Comparison of ENCODE assay signal across 19 cellular contexts in the genomic region with DNA sequence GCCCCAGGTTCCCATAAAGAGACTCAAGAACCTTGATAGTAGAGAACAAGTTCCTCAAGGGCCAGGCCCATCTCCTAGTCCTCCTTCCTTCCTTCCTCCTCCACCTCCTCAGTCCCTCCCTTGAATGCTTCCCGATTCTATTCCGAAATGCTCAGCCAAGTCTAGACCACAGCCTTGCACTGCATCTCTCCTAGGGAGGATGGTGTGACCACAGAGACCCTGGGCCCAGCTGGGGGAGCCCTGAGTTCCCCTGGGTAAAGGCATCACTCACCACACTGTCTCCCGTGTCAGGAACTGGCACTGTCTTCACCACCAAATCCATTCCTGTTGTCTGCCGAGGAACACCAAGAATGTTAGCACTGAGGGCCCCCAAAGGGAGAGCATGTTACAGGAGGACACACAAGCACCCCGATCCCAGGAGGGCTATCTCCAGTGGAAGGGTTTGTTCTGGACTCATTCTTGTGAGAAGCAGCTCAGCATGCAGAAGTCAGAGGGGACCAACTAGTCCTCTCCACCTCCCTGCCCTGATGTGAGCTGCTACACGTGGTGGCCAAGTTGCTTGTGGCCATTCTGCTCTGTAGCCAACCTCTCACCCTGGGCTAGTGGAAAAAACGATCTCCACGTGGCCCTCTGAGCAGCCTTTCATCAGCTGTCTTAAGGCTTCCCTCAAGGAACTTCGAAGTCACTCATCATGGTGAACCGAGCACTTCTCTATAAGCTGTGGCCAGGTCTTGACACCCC. TPM values are rescaled to one million over a fixed set of nuclear protein-coding genes. Genes with fewer than 3 reads are reported as not detected.
"Had no signal": no experiment of that assay in that cellular context is flagged by ENCODE, and none has a peak within 500 bp of the region (broad histone marks: within the 10 kb centered on the region; RNA-seq: fewer than 3 reads in every experiment).

No MANE protein-coding gene starts in this region.

- ATAC-seq: activated T-cell treated with anti-CD3 and anti-CD28 coated beads, Interleukin-2, amount 50 U/mL, for 72 hours; mucosa of descending colon had no signal

- H3K9me3 Mint-ChIP-seq: activated B cell treated with CpG ODN at 0.5 μM for 24 hours; activated CD4-positive, alpha-beta memory T cell treated with anti-CD3 and anti-CD28 coated beads for 36 hours; activated naive CD8-positive, alpha-beta T cell treated with anti-CD3 and anti-CD28 coated beads for 36 hours; activated T-cell treated with anti-CD3 and anti-CD28 coated beads, Interleukin-2, amount 50 U/mL, for 72 hours; naive B cell; stimulated activated naive B cell treated with anti-CD40 and anti-IgM and Interleukin-4, amounts not matched to agents 10 μg/mL and 1 μg/mL and 100 μg/mL, for 72 hours had no signal

- H3K9me3 ChIP-seq: colonic mucosa, left ventricle myocardium inferior, mucosa of descending colon, SK-N-SH, spleen had no signal

- H3K27me3 ChIP-seq: colonic mucosa, spleen had no signal

- H3K27ac ChIP-seq: colonic mucosa, left ventricle myocardium inferior, parathyroid adenoma, spleen had no signal

- H3K36me3 ChIP-seq: colonic mucosa had no signal

- H3K27me3 Mint-ChIP-seq: activated B cell treated with CpG ODN at 0.5 μM for 24 hours; activated CD4-positive, alpha-beta memory T cell treated with anti-CD3 and anti-CD28 coated beads for 36 hours; activated naive CD8-positive, alpha-beta T cell treated with anti-CD3 and anti-CD28 coated beads for 36 hours had no signal

- H3K4me1 ChIP-seq: colonic mucosa, parathyroid adenoma had no signal

- H3K9ac ChIP-seq: parathyroid adenoma, SK-N-SH had no signal

- H3K4me3 Mint-ChIP-seq: activated B cell treated with CpG ODN at 0.5 μM for 24 hours; activated CD4-positive, alpha-beta memory T cell treated with anti-CD3 and anti-CD28 coated beads for 36 hours; activated naive CD8-positive, alpha-beta T cell treated with anti-CD3 and anti-CD28 coated beads for 36 hours; activated T-cell treated with anti-CD3 and anti-CD28 coated beads, Interleukin-2, amount 50 U/mL, for 72 hours; stimulated activated naive B cell treated with anti-CD40 and anti-IgM and Interleukin-4, amounts not matched to agents 10 μg/mL and 1 μg/mL and 100 μg/mL, for 72 hours had no signal

- DNase-seq: activated B cell treated with CpG ODN at 0.5 μM for 24 hours; activated CD4-positive, alpha-beta memory T cell treated with anti-CD3 and anti-CD28 coated beads for 36 hours; activated CD4-positive, alpha-beta T cell treated with anti-CD3 and anti-CD28 coated beads for 4 hours; activated effector memory CD4-positive, alpha-beta T cell treated with anti-CD3 and anti-CD28 coated beads, Interleukin-2, amount 50 U/mL, for 16 hours; activated naive CD8-positive, alpha-beta T cell treated with anti-CD3 and anti-CD28 coated beads for 36 hours; activated T-cell treated with anti-CD3 and anti-CD28 coated beads, Interleukin-2, amount 50 U/mL, for 72 hours; amniotic stem cell; colonic mucosa; left ventricle myocardium inferior; mesenchymal stem cell; mucosa of descending colon; naive B cell; SK-N-SH; stimulated activated CD4-positive, alpha-beta T cell treated with anti-CD3 and anti-CD28 coated beads, Interleukin-4, amount 100 ng/mL, for 4 hours; stimulated activated naive B cell treated with anti-CD40 and anti-IgM and Interleukin-4, amounts not matched to agents 10 μg/mL and 1 μg/mL and 100 μg/mL, for 72 hours had no signal

- H3K27ac Mint-ChIP-seq: activated B cell treated with CpG ODN at 0.5 μM for 24 hours; activated CD4-positive, alpha-beta memory T cell treated with anti-CD3 and anti-CD28 coated beads for 36 hours; activated naive CD8-positive, alpha-beta T cell treated with anti-CD3 and anti-CD28 coated beads for 36 hours; activated T-cell treated with anti-CD3 and anti-CD28 coated beads, Interleukin-2, amount 50 U/mL, for 72 hours; stimulated activated naive B cell treated with anti-CD40 and anti-IgM and Interleukin-4, amounts not matched to agents 10 μg/mL and 1 μg/mL and 100 μg/mL, for 72 hours had no signal

- H3K9me2 ChIP-seq: SK-N-SH had no signal

- H3K79me2 ChIP-seq: parathyroid adenoma had no signal

- H3K4me2 ChIP-seq: SK-N-SH had no signal

- H3K4me1 Mint-ChIP-seq: activated B cell treated with CpG ODN at 0.5 μM for 24 hours had no signal

- H3K4me3 ChIP-seq: colonic mucosa, left ventricle myocardium inferior, mucosa of descending colon, spleen had no signal

- H2AFZ ChIP-seq: parathyroid adenoma had no signal

RNA-seq across cellular contexts. Expression of gene PVALB, which starts 49.6 kb away (rescaled TPM):
- total RNA-seq: activated B cell treated with CpG ODN at 0.5 μM for 24 hours; activated CD4-positive, alpha-beta memory T cell treated with anti-CD3 and anti-CD28 coated beads for 36 hours; activated naive CD8-positive, alpha-beta T cell treated with anti-CD3 and anti-CD28 coated beads for 36 hours; activated T-cell treated with anti-CD3 and anti-CD28 coated beads, Interleukin-2, amount 50 U/mL, for 72 hours; colonic mucosa; frontal cortex; kidney epithelial cell; left ventricle myocardium inferior; mucosa of descending colon had no signal
